ENCODE assay signal across 1 cellular context in genomic region chr4:11729548-11729947, GRCh38.
TF ChIP-seq lines count a peak whose summit lies in the region.

No MANE protein-coding gene starts in this region.

TF ChIP-seq in H1, 55 proteins besides CTCF, POLR2A, EP300 and RAD21 (continued from another document):
- no peak for TF ChIP-seq ATF3 (IDR thresholded peaks at IDR 0.05; ENCODE audit: insufficient read depth, low read depth, low read length)
